In genomic region chr3:195621095-195621494, GRCh38 we compare ENCODE assay signal across 11 cellular contexts. TPM values are rescaled to one million over a fixed set of nuclear protein-coding genes. Genes with fewer than 3 reads are reported as not detected.
A peak's percentile ranks its signal among the peaks of the same experiment; 100 is the strongest.
DNase-seq lines count a peak whose midpoint lies in the region; ATAC-seq, FAIRE-seq and TF ChIP-seq lines count a peak whose summit lies in the region.
"Not testable (repeated sequence)": the region's sequence is repeated elsewhere in the genome, so short reads cannot be mapped to it uniquely, and the experiment has no call there.
"Had no signal": no experiment of that assay in that cellular context is flagged by ENCODE, and none has a peak within 500 bp of the region (broad histone marks: within the 10 kb centered on the region; RNA-seq: fewer than 3 reads in every experiment).

No MANE protein-coding gene starts in this region.

- 29% methylated on average over 3 of the region's 3 CpGs for WGBS in K562 (ENCODE audit: insufficient coverage, low coverage, missing lambda C conversion rate)
- WGBS in small intestine, 3 donors: 80 to 85% (median 82%) methylated on average over 3 of the region's 3 CpGs

- H3K9ac ChIP-seq in K562 (ENCODE audit: insufficient read depth in 1 of 2, low read depth in 2 of 2, low read length in 2 of 2): not testable (repeated sequence)

- DNase-seq in GM13977 (ENCODE audit: low spot score) (peak; percentile 12), small intestine (peak; percentile 12)
- not testable (repeated sequence) for DNase-seq in K562 (ENCODE audit: extremely low read depth in 1 of 4, low spot score in 3 of 4); mucosa of descending colon

- TF ChIP-seq RAD21 in K562 (CRISPR knock-in tag; conservative IDR thresholded peaks at IDR 0.05 in 1 of 2, IDR thresholded peaks at IDR 0.05 in 1 of 2): not testable (repeated sequence)

- not testable (repeated sequence) for H3K36me3 ChIP-seq in HEK293 (ENCODE audit: control insufficient read depth in 2 of 2, insufficient read depth in 1 of 2, low read length in 2 of 2); K562 (ENCODE audit: control insufficient read depth, insufficient read depth, low read length); mucosa of descending colon (ENCODE audit: low read depth); small intestine (ENCODE audit: control insufficient read depth in 2 of 2, insufficient read depth in 2 of 2, low read length in 2 of 2)

- intact Hi-C loops in K562 (cut with micrococcal nuclease): loop anchor here (10.0 kb wide), 2 partner anchors 124 to 234 kb away; no protein-coding TSS in a partner anchor
- intact Hi-C loops in mucosa of descending colon (cut with DNase I, micrococcal nuclease): not testable (repeated sequence)

- H4K20me1 ChIP-seq in K562 (replicated peaks; ENCODE audit: control insufficient read depth, insufficient read depth, low read length): not testable (repeated sequence)

- H3K9me3 ChIP-seq in HEK293 (ENCODE audit: control insufficient read depth, insufficient read depth, low read depth, low read length); K562 (replicated peaks; ENCODE audit: control insufficient read depth, insufficient read depth, low read depth, low read length); mucosa of descending colon; small intestine (ENCODE audit: control insufficient read depth, low read depth): not testable (repeated sequence)

- in situ Hi-C loops in GM13977 (cut with MboI; ENCODE audit: low pct_unique_long_range_greater_than_20kb, low sequenced_read_pairs, unreplicated experiment): not testable (repeated sequence)
- in situ Hi-C loops in K562 (cut with MboI): loop anchor here (10.0 kb wide), 1 partner anchor 234 kb away; no protein-coding TSS in a partner anchor

- H2AFZ ChIP-seq in K562 (ENCODE audit: low read depth, low read length): not testable (repeated sequence)

- H3K9me1 ChIP-seq in K562 (ENCODE audit: control insufficient read depth, insufficient read depth, low read length): not testable (repeated sequence)

- not testable (repeated sequence) for BruUV-seq in K562 (replicated peaks; lab: Mats Ljungman, UMichigan)

- not testable (repeated sequence) for H3K4me3 ChIP-seq in HEK293 (ENCODE audit: low read depth, low read length); K562; mucosa of descending colon; small intestine (ENCODE audit: low read depth in 1 of 2, low read length in 2 of 2)

- H3K4me2 ChIP-seq in K562 (ENCODE audit: insufficient read depth, low read length): not testable (repeated sequence)

- ATAC-seq in K562: not testable (repeated sequence)
- ATAC-seq in mucosa of descending colon: peak; percentile 4

- peaks cover 0 to 12% of the 10 kb centered on the region in 2 experiments; a peak in 2 of 5 replicates for H3K27me3 ChIP-seq in K562 (ENCODE audit: control insufficient read depth in 2 of 2, insufficient read depth in 2 of 2, low read length in 2 of 2)
- not testable (repeated sequence) for H3K27me3 ChIP-seq in small intestine (ENCODE audit: control insufficient read depth in 2 of 2, insufficient read depth in 2 of 2, low read length in 2 of 2)

- not testable (repeated sequence) for TF ChIP-seq EP300 in K562 (IDR thresholded peaks at IDR 0.05; ENCODE audit: low read length)

- FAIRE-seq in K562 (lab: Jason Lieb, UNC): peak; percentile 35
- not testable (repeated sequence) for FAIRE-seq in small intestine (lab: Jason Lieb, UNC)

- H3K4me1 ChIP-seq in HEK293 (ENCODE audit: control insufficient read depth, insufficient read depth, low read length); K562 (replicated peaks in 1 of 2; ENCODE audit: control insufficient read depth in 2 of 2, insufficient read depth in 2 of 2, low read length in 2 of 2); mucosa of descending colon (ENCODE audit: low read depth); small intestine (ENCODE audit: control insufficient read depth in 2 of 2, insufficient read depth in 1 of 2, low read depth in 1 of 2, low read length in 1 of 2): not testable (repeated sequence)

- not testable (repeated sequence) for TF ChIP-seq POLR2A in K562 (conservative IDR thresholded peaks at IDR 0.05)

- CTCF ChIA-PET in HEK293 (lab: Yijun Ruan, JAX); K562 (lab: Yijun Ruan, JAX; ENCODE audit: low intra/inter-chr PET ratio): not testable (repeated sequence)

- not testable (repeated sequence) for H3K27ac ChIP-seq in HEK293 (ENCODE audit: extremely low read depth, low read depth, low read length); K562 (ENCODE audit: extremely low read depth, low read depth, low read length); small intestine (ENCODE audit: low read depth in 1 of 2, low read length in 1 of 2)

- H3K79me2 ChIP-seq in K562 (ENCODE audit: control insufficient read depth, insufficient read depth, low read length): not testable (repeated sequence)

- POLR2A ChIA-PET in HEK293 (lab: Yijun Ruan, JAX); K562 (lab: Yijun Ruan, JAX): not testable (repeated sequence)

- not testable (repeated sequence) for TF ChIP-seq CTCF in GM13977 (IDR thresholded peaks at IDR 0.05; ENCODE audit: extremely low read depth, insufficient read depth, missing control alignments); HEK293 (tag by site-specific recombination; IDR thresholded peaks at IDR 0.05); K562 (IDR thresholded peaks at IDR 0.05 in 2 of 3, conservative IDR thresholded peaks at IDR 0.05 in 1 of 3; ENCODE audit: insufficient read depth in 2 of 3, low read depth in 1 of 3, low read length in 3 of 3); mucosa of descending colon (IDR thresholded peaks at IDR 0.05)

TF ChIP-seq in K562, 482 proteins besides CTCF, POLR2A, EP300 and RAD21 (continues in another document):
- TF ChIP-seq, protein P1, sequence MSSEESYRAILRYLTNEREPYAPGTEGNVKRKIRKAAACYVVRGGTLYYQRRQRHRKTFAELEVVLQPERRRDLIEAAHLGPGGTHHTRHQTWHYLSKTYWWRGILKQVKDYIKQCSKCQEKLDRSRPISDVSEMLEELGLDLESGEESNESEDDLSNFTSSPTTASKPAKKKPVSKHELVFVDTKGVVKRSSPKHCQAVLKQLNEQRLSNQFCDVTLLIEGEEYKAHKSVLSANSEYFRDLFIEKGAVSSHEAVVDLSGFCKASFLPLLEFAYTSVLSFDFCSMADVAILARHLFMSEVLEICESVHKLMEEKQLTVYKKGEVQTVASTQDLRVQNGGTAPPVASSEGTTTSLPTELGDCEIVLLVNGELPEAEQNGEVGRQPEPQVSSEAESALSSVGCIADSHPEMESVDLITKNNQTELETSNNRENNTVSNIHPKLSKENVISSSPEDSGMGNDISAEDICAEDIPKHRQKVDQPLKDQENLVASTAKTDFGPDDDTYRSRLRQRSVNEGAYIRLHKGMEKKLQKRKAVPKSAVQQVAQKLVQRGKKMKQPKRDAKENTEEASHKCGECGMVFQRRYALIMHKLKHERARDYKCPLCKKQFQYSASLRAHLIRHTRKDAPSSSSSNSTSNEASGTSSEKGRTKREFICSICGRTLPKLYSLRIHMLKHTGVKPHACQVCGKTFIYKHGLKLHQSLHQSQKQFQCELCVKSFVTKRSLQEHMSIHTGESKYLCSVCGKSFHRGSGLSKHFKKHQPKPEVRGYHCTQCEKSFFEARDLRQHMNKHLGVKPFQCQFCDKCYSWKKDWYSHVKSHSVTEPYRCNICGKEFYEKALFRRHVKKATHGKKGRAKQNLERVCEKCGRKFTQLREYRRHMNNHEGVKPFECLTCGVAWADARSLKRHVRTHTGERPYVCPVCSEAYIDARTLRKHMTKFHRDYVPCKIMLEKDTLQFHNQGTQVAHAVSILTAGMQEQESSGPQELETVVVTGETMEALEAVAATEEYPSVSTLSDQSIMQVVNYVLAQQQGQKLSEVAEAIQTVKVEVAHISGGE (CRISPR knock-in tag; IDR thresholded peaks at IDR 0.05): peak in 2 of 3 experiments; percentile 11 to 80; a peak in 2 of 6 replicates

RNA-seq across cellular contexts. Expression of gene APOD, which starts 37.4 kb away (rescaled TPM):
- total RNA-seq in K562 (2011; cell fraction: chromatin; rRNA removed; ENCODE audit: low replicate concordance): 0.42 and 0.58 TPM in 2 replicates
- 1.3 TPM in 2 replicates for total RNA-seq in K562 (2011; cell fraction: nucleolus; rRNA removed)
- 0.29 and 1.8 TPM in 2 replicates for total RNA-seq in K562 (2011; cell fraction: nucleoplasm; rRNA removed)
- total RNA-seq in K562 (2014; rRNA removed) (not detected in 2 replicates), K562 (2014; rRNA removed; fragmentation: Illumina TruSeq; extraction: Trizol) (0.25 and 0.48 TPM in 2 replicates), K562 (2015; rRNA removed; fragmentation: Illumina TruSeq; extraction: Trizol) (0.18 TPM in 1 of 2 replicates, not detected in the other), K562 (2021) (0.33 and 0.83 TPM in 2 replicates), mucosa of descending colon (10 to 100 TPM in 2 of 3 donors, 1 to 10 TPM in 1; 8.7 to 73.6 (median 10.7) TPM)
- polyA plus RNA-seq in K562 (2011; rRNA removed) (0.50 TPM in 1 of 2 replicates, not detected in the other), K562 (2014; fragmentation: Illumina TruSeq; extraction: Trizol) (0.48 and 0.54 TPM in 2 replicates), K562 (2014; fragmentation: Nextera tagmentation; extraction: Ambion mirVana) (under 1 TPM; 0.36 to 0.44 TPM), K562 (2014; rRNA removed) (0.32 TPM in 1 of 2 replicates, not detected in the other), small intestine (10 to 100 TPM in 2 of 3 donors, 1 to 10 TPM in 1; 2.9 to 64.2 (median 15.7) TPM)
- 0.04 and 0.27 TPM in 2 replicates for polyA plus RNA-seq in K562 (2011; cell fraction: cytosol; rRNA removed)
- polyA plus RNA-seq in K562 (2011; cell fraction: nucleus; rRNA removed): 0.11 and 0.21 TPM in 2 replicates
- 0.26 and 1.4 TPM in 2 replicates for polyA plus RNA-seq in K562 (2012)
- polyA minus RNA-seq in K562 (2011; rRNA and poly(A)+ RNA removed): 0.36 and 0.74 TPM in 2 replicates
- polyA minus RNA-seq in K562 (2011; cell fraction: cytosol; rRNA and poly(A)+ RNA removed): not detected in 2 replicates
- not detected in 2 replicates for polyA minus RNA-seq in K562 (2011; cell fraction: nucleus; rRNA and poly(A)+ RNA removed)
- total RNA-seq: A673; CD4-positive, alpha-beta memory T cell; CD4-positive, CD25-positive, alpha-beta regulatory T cell; Daoy had no signal
- polyA plus RNA-seq: CD14-positive monocyte; CD4-positive, alpha-beta memory T cell; CD8-positive, alpha-beta memory T cell had no signal
